In the genomic region with DNA sequence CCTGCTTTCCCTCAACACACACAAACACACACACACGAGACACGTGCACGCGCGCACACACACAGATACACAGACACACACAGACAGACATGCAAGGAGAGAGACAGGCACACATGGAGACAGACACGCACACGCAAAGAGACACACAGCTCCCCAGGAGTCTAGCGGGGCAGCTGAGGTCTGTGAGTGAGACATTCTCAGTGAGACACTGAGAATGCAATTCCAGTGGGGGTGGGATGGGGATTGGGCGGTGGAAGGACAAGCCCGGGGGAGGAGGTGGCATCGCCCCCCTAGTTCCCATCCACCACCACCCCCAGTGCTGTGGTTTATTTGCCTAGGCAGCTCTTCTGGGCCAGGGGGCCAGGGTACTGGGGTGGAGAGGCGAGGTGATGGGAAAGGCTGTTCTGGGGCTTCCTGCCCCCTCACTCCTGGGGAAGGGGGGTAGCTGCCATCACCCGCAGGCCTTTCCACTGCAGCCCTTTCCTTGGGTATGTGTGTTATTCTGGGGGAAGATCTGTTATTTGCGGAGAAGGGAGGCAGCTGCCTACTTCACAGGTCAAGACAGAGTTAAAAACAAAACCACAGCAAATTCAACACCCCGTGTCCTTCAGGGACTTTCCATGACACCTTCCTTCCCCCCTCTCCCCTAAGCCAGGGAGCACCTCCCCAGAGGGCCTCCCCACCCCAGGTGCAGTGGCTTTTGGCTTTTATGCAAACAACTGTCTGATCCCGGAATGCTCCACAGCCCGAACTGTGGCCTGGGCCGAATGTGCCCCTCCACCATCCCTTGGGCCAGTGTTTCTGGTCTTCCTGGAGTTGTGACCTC, we compare ENCODE assay signal across 8 cellular contexts.
A peak's percentile ranks its signal among the peaks of the same experiment; 100 is the strongest.
DNase-seq lines count a peak whose midpoint lies in the region; TF ChIP-seq lines count a peak whose summit lies in the region.

No MANE protein-coding gene starts in this region.

- no peaks in the 10 kb centered on the region for H3K36me3 ChIP-seq in muscle layer of colon (ENCODE audit: insufficient read depth, low read length)

- H3K4me1 ChIP-seq in muscle layer of colon (ENCODE audit: insufficient read depth, low read length) = peaks cover 14% of the 10 kb centered on the region

- TF ChIP-seq CTCF in GM12875 (IDR thresholded peaks at IDR 0.05; ENCODE audit: borderline replicate concordance, insufficient read depth, low read depth, low read length) = no peak

- H3K9ac ChIP-seq in muscle layer of colon (ENCODE audit: low read length) = peak overlapping the region; percentile 71

- peak overlapping the region; percentile 94 for H3K27ac ChIP-seq in muscle layer of colon (ENCODE audit: low read depth, low read length)

- H3K4me3 ChIP-seq in GM12875 (ENCODE audit: low read depth, low read length) (peak overlapping the region; percentile 0), muscle layer of colon (ENCODE audit: low read depth in 1 of 2, low read length in 2 of 2) (no peak overlapping the region)

- DNase-seq in KBM-7 = peak; percentile 30
- peak; percentile 34 for DNase-seq in activated gamma-delta T cell (lab: John Stamatoyannopoulos, UW)
- DNase-seq in DMS153 treated with DMSO at 0.1 percent for 48 hours (lab: John Stamatoyannopoulos, UW; ENCODE audit: unreplicated experiment) = no peak
- DNase-seq in anterior cingulate cortex (lab: John Stamatoyannopoulos, UW) = no peak
- DNase-seq in inferior parietal cortex (ENCODE audit: extremely low spot score) = no peak
- no peak for DNase-seq in NOMO-1 treated with DMSO at 0.1 percent for 48 hours (lab: John Stamatoyannopoulos, UW; ENCODE audit: unreplicated experiment)

- in situ Hi-C loops in KBM-7 (cut with MboI; ENCODE audit: low pct_unique_long_range_greater_than_20kb, low sequenced_read_pairs) = no loop called here

- H3K27me3 ChIP-seq in muscle layer of colon (ENCODE audit: control insufficient read depth in 1 of 2, insufficient read depth in 2 of 2, low read length in 2 of 2) = no peaks in the 10 kb centered on the region

- no peaks in the 10 kb centered on the region for H3K9me3 ChIP-seq in muscle layer of colon (ENCODE audit: low read length)

Comparison
In these comparisons a context has a peak if more than half of its experiments do, and no peak if none do; other contexts are left out.
1. DNase-seq: peak in KBM-7 (single experiment) and activated gamma-delta T cell (single experiment); none in DMS153 treated with DMSO at 0.1 percent for 48 hours (single experiment), anterior cingulate cortex (0 of 58), inferior parietal cortex (single experiment) and NOMO-1 treated with DMSO at 0.1 percent for 48 hours (single experiment).